ENCODE assay signal across 1 cellular context in the genomic region with DNA sequence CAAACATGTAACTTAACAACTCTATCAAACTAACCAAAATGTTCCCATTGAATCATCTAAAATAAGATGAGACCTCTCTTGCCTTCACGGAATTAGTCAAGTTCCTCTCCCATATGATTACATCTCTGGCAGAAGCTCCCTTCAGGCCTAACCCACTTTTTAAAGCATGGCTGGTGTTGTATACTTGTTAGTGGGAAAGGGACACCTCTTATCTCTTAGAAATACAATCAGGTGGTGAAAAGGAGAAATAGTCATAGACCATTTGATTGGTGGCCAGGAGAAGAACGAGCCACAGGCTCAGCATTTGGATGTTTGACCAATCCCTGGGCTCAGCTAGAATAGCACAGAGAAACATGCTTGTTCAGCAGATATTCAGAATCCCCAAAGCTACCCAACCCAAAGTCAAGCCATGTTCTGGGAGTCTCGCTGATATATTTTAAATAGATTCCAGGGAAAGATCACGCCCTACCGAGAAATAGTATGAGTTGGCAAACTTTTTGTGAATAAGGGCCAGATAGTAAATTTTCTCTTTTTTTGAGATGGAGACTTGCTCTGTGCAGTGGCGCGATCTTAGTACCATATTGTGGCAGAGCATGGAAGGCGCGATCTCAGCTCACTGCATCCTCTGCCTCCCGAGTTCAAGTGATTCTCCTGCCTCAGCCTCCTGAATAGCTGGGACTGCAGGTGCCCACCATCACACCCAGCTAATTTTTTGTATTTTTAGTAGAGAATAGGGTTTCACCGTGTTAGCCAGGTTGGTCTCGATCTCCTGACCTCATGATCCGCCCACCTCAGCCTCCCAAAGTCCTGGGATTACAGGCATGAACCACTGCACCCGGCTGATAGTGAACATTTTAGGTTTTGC.
TF ChIP-seq lines count a peak whose summit lies in the region.

No MANE protein-coding gene starts in this region.

TF ChIP-seq in K562, 482 proteins besides CTCF, POLR2A, EP300 and RAD21 (continued from another document and continues in another):
- TF ChIP-seq ATF2 (CRISPR knock-in tag; IDR thresholded peaks at IDR 0.05) (no peak), MNT (conservative IDR thresholded peaks at IDR 0.05) (peak in 1 of 2 experiments; percentile 50; a peak in 2 of 4 replicates), ZNF232 (CRISPR knock-in tag; IDR thresholded peaks at IDR 0.05) (no peak), POU5F1 (IDR thresholded peaks at IDR 0.05; ENCODE audit: borderline replicate concordance, low read depth, low read length, partially characterized antibody) (no peak), ASH1L (IDR thresholded peaks at IDR 0.05; ENCODE audit: borderline replicate concordance, low read depth, partially characterized antibody) (no peak), ZBED1 (IDR thresholded peaks at IDR 0.05) (no peak), SAFB (IDR thresholded peaks at IDR 0.05; ENCODE audit: borderline replicate concordance, low read depth, low read length) (no peak), FOXK2 (conservative IDR thresholded peaks at IDR 0.05 in 1 of 2, IDR thresholded peaks at IDR 0.05 in 1 of 2; ENCODE audit: low read depth in 2 of 2) (peak; percentile 13 to 22; a peak in 2 of 4 replicates), IRF2 (CRISPR knock-in tag; IDR thresholded peaks at IDR 0.05) (no peak), ZNF766 (CRISPR knock-in tag; conservative IDR thresholded peaks at IDR 0.05) (peak; percentile 52; the same call in 1 of the 2 replicates), CHD7 (IDR thresholded peaks at IDR 0.05; ENCODE audit: low read depth, low read length) (no peak), MAFG (tag; conservative IDR thresholded peaks at IDR 0.05) (peak; percentile 98), ZNF395 (CRISPR knock-in tag; IDR thresholded peaks at IDR 0.05) (no peak), EGR1 (conservative IDR thresholded peaks at IDR 0.05) (peak; percentile 60), BRD4 (IDR thresholded peaks at IDR 0.05) (no peak), ZNF639 (CRISPR knock-in tag; conservative IDR thresholded peaks at IDR 0.05 in 1 of 2, IDR thresholded peaks at IDR 0.05 in 1 of 2) (peak in 1 of 2 experiments; percentile 85; a peak in 2 of 4 replicates), TFAM (CRISPR knock-in tag; conservative IDR thresholded peaks at IDR 0.05) (no peak), IFI16 (CRISPR knock-in tag; IDR thresholded peaks at IDR 0.05) (no peak), ZFP1 (CRISPR knock-in tag; IDR thresholded peaks at IDR 0.05) (no peak), ZNF586 (CRISPR knock-in tag; conservative IDR thresholded peaks at IDR 0.05) (no peak), KAT8 (IDR thresholded peaks at IDR 0.05; ENCODE audit: low read depth) (no peak), KAT2B (IDR thresholded peaks at IDR 0.05; ENCODE audit: low read depth, low read length) (no peak), ZNF431 (CRISPR knock-in tag; IDR thresholded peaks at IDR 0.05) (no peak), PURB (CRISPR knock-in tag; IDR thresholded peaks at IDR 0.05; ENCODE audit: low read depth) (no peak), SPI1 (IDR thresholded peaks at IDR 0.05; ENCODE audit: borderline replicate concordance, low read depth, low read length) (peak; percentile 20; the same call in 1 of the 2 replicates)
- TF ChIP-seq, protein P1, sequence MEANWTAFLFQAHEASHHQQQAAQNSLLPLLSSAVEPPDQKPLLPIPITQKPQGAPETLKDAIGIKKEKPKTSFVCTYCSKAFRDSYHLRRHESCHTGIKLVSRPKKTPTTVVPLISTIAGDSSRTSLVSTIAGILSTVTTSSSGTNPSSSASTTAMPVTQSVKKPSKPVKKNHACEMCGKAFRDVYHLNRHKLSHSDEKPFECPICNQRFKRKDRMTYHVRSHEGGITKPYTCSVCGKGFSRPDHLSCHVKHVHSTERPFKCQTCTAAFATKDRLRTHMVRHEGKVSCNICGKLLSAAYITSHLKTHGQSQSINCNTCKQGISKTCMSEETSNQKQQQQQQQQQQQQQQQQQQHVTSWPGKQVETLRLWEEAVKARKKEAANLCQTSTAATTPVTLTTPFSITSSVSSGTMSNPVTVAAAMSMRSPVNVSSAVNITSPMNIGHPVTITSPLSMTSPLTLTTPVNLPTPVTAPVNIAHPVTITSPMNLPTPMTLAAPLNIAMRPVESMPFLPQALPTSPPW (CRISPR knock-in tag; IDR thresholded peaks at IDR 0.05) = 0 out of 2 replicates have a peak, but pooled peaks have one; percentile 8
- TF ChIP-seq, protein P2, sequence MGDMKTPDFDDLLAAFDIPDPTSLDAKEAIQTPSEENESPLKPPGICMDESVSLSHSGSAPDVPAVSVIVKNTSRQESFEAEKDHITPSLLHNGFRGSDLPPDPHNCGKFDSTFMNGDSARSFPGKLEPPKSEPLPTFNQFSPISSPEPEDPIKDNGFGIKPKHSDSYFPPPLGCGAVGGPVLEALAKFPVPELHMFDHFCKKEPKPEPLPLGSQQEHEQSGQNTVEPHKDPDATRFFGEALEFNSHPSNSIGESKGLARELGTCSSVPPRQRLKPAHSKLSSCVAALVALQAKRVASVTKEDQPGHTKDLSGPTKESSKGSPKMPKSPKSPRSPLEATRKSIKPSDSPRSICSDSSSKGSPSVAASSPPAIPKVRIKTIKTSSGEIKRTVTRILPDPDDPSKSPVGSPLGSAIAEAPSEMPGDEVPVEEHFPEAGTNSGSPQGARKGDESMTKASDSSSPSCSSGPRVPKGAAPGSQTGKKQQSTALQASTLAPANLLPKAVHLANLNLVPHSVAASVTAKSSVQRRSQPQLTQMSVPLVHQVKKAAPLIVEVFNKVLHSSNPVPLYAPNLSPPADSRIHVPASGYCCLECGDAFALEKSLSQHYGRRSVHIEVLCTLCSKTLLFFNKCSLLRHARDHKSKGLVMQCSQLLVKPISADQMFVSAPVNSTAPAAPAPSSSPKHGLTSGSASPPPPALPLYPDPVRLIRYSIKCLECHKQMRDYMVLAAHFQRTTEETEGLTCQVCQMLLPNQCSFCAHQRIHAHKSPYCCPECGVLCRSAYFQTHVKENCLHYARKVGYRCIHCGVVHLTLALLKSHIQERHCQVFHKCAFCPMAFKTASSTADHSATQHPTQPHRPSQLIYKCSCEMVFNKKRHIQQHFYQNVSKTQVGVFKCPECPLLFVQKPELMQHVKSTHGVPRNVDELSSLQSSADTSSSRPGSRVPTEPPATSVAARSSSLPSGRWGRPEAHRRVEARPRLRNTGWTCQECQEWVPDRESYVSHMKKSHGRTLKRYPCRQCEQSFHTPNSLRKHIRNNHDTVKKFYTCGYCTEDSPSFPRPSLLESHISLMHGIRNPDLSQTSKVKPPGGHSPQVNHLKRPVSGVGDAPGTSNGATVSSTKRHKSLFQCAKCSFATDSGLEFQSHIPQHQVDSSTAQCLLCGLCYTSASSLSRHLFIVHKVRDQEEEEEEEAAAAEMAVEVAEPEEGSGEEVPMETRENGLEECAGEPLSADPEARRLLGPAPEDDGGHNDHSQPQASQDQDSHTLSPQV (IDR thresholded peaks at IDR 0.05) = peak; percentile 93
